Comparison of ENCODE assay signal across 8 cellular contexts in genomic region chr9:126397056-126397455, GRCh38.
A peak's percentile ranks its signal among the peaks of the same experiment; 100 is the strongest.
DNase-seq lines count a peak whose midpoint lies in the region; ATAC-seq and TF ChIP-seq lines count a peak whose summit lies in the region.

No MANE protein-coding gene starts in this region.

- H3K4me3 ChIP-seq in choroid plexus epithelial cell (ENCODE audit: low read depth, low read length): no peak overlapping the region

- peak; percentile 30 for TF ChIP-seq CTCF in choroid plexus epithelial cell (conservative IDR thresholded peaks at IDR 0.05; ENCODE audit: low read depth, low read length)

- peak; percentile 64 for DNase-seq in T-helper 22 cell (ENCODE audit: low read depth)
- DNase-seq in choroid plexus epithelial cell (ENCODE audit: low read depth): no peak
- DNase-seq in stimulated activated CD8-positive, alpha-beta memory T cell treated with anti-CD3 and anti-CD28 coated beads, Interleukin-7, amount 100 ng/mL, for 24 hours (ENCODE audit: low read depth): peak; percentile 21
- DNase-seq in NCI-H1092 (lab: John Stamatoyannopoulos, UW): no peak
- no peak for DNase-seq in HuH-7.5 (ENCODE audit: low spot score)
- DNase-seq in NCI-H187 treated with DMSO at 0.1 percent for 48 hours (lab: John Stamatoyannopoulos, UW): no peak

- ATAC-seq in GM18858 (IDR thresholded peaks at IDR 0.05; ENCODE audit: unreplicated experiment): peak; percentile 83
- peak; percentile 82 for ATAC-seq in HG02943 (IDR thresholded peaks at IDR 0.05; ENCODE audit: low read depth, unreplicated experiment)

Comparison
In these comparisons a context has a peak if more than half of its experiments do, and no peak if none do; other contexts are left out.
1. DNase-seq: peak in T-helper 22 cell (single experiment) and stimulated activated CD8-positive, alpha-beta memory T cell treated with anti-CD3 and anti-CD28 coated beads, Interleukin-7, amount 100 ng/mL, for 24 hours (single experiment); none in choroid plexus epithelial cell (single experiment), NCI-H1092 (single experiment), HuH-7.5 (single experiment) and NCI-H187 treated with DMSO at 0.1 percent for 48 hours (single experiment).